11 cellular contexts compared by ENCODE assay signal in the genomic region with DNA sequence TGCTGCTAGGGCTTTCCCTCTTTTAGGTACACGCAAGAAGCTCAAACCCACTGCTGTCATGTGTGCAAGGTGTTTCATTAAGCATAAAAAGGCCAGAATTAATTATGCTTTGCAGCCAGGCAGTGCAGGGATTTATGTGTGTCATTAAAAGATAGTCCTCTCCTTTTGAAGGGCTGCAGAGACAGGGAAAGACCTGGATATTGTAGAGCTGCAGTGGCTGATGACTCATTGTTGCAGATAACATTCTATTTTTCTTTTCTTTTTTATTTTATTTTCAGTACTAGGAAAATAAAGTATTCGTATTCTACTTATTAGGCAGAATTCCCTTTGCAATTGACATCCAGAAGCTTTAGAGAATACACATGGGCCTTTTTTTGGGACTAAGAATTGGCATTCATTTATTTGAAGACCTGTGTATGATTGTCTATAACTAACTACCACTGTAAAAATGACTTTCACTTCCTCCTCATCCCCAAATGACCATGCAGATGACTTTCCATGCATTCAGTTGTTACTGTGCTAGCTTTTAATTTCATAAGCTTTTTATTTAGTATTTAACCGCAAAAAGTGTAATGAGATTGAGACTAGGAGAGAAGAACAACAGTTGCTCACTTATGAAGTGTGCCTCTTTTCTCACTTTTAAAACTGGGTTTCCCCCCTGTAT.
A peak's percentile ranks its signal among the peaks of the same experiment; 100 is the strongest.
DNase-seq lines count a peak whose midpoint lies in the region; ATAC-seq, FAIRE-seq and TF ChIP-seq lines count a peak whose summit lies in the region.
"Had no signal": no experiment of that assay in that cellular context is flagged by ENCODE, and none has a peak within 500 bp of the region (broad histone marks: within the 10 kb centered on the region; RNA-seq: fewer than 3 reads in every experiment).

No MANE protein-coding gene starts in this region.

- no peaks in the 10 kb centered on the region for H3K27me3 Mint-ChIP-seq in neural crest cell (ENCODE audit: low read depth)
- H3K27me3 Mint-ChIP-seq in CD14-positive monocyte (ENCODE audit: low read depth in 3 of 3): peaks cover 0 to 5% (median 3%) of the 10 kb centered on the region in 3 donors

- H3K36me3 ChIP-seq in gastroesophageal sphincter: peaks cover 0 to under 1% of the 10 kb centered on the region in 2 donors
- H3K36me3 ChIP-seq in right lobe of liver: no peaks in the 10 kb centered on the region

- H3K36me3 Mint-ChIP-seq in neural crest cell (ENCODE audit: low read depth): peaks cover 8% of the 10 kb centered on the region
- peaks cover 5 to 11% of the 10 kb centered on the region in 2 donors for H3K36me3 Mint-ChIP-seq in CD14-positive monocyte

- no peak overlapping the region for H3K27ac Mint-ChIP-seq in neural crest cell (ENCODE audit: unreplicated experiment)
- H3K27ac Mint-ChIP-seq in CD14-positive monocyte: no peak overlapping the region
- H3K27ac Mint-ChIP-seq: stimulated activated naive B cell treated with anti-CD40 and anti-IgM and Interleukin-4, amounts not matched to agents 10 μg/mL and 1 μg/mL and 100 μg/mL, for 72 hours; T-cell had no signal

- peak; percentile 21 for FAIRE-seq in GM12892 (lab: Jason Lieb, UNC)

- intact Hi-C loops in right lobe of liver (cut with DNase I): no loop called here
- intact Hi-C loops in CD14-positive monocyte (cut with micrococcal nuclease): no loop called here

- H3K4me1 ChIP-seq in gastroesophageal sphincter (peaks cover 5 to 49% (median 7%) of the 10 kb centered on the region in 3 donors), right lobe of liver (no peaks in the 10 kb centered on the region)

- H3K9me3 Mint-ChIP-seq in neural crest cell (no peaks in the 10 kb centered on the region), CD14-positive monocyte (no peaks in the 10 kb centered on the region)
- H3K9me3 Mint-ChIP-seq: stimulated activated naive B cell treated with anti-CD40 and anti-IgM and Interleukin-4, amounts not matched to agents 10 μg/mL and 1 μg/mL and 100 μg/mL, for 72 hours; T-cell had no signal

- H3K27ac ChIP-seq in gastroesophageal sphincter (no peak overlapping the region), right lobe of liver (no peak overlapping the region)

- H3K9me3 ChIP-seq in gastroesophageal sphincter: no peaks in the 10 kb centered on the region
- H3K9me3 ChIP-seq in right lobe of liver: no peaks in the 10 kb centered on the region

- DNase-seq in GM12892 (ENCODE audit: insufficient read length) (no peak), cardiac fibroblast (ENCODE audit: low read depth in 2 of 2) (peak; percentile 25 to 40), neural crest cell (ENCODE audit: low read depth, low spot score) (no peak), right lobe of liver (no peak), hippocampal formation (lab: John Stamatoyannopoulos, UW) (no peak), CD14-positive monocyte (ENCODE audit: low spot score) (no peak)
- DNase-seq: amniotic stem cell; stimulated activated naive B cell treated with anti-CD40 and anti-IgM and Interleukin-4, amounts not matched to agents 10 μg/mL and 1 μg/mL and 100 μg/mL, for 72 hours; T-cell had no signal

- TF ChIP-seq CTCF in cardiac fibroblast (IDR thresholded peaks at IDR 0.05; ENCODE audit: low read depth, low read length): no peak
- TF ChIP-seq CTCF in neural crest cell (conservative IDR thresholded peaks at IDR 0.05): no peak
- no peak for TF ChIP-seq CTCF in gastroesophageal sphincter (IDR thresholded peaks at IDR 0.05)
- TF ChIP-seq CTCF in right lobe of liver (IDR thresholded peaks at IDR 0.05): no peak
- TF ChIP-seq CTCF in CD14-positive monocyte (IDR thresholded peaks at IDR 0.05): no peak

- TF ChIP-seq EP300 in gastroesophageal sphincter (IDR thresholded peaks at IDR 0.05): no peak

- H3K4me3 ChIP-seq in cardiac fibroblast (replicated peaks in 1 of 2; ENCODE audit: low read depth in 2 of 2, low read length in 2 of 2): no peak overlapping the region
- H3K4me3 ChIP-seq in gastroesophageal sphincter: peak overlapping the region in 1 of 2 donors; percentile 74
- no peak overlapping the region for H3K4me3 ChIP-seq in right lobe of liver

- peak overlapping the region; percentile 69 for H3K4me3 Mint-ChIP-seq in neural crest cell
- no peak overlapping the region for H3K4me3 Mint-ChIP-seq in CD14-positive monocyte
- H3K4me3 Mint-ChIP-seq: stimulated activated naive B cell treated with anti-CD40 and anti-IgM and Interleukin-4, amounts not matched to agents 10 μg/mL and 1 μg/mL and 100 μg/mL, for 72 hours; T-cell had no signal

- H3K4me1 Mint-ChIP-seq in neural crest cell: peaks cover 22% of the 10 kb centered on the region
- peaks cover 33% of the 10 kb centered on the region for H3K4me1 Mint-ChIP-seq in CD14-positive monocyte

- ATAC-seq in HG03378 (IDR thresholded peaks at IDR 0.05; ENCODE audit: unreplicated experiment) (peak; percentile 43), gastroesophageal sphincter (no peak), right lobe of liver (no peak)
- ATAC-seq: T-cell had no signal

- WGBS in gastroesophageal sphincter (ENCODE audit: low coverage in 1 of 2), 2 donors: 74 to 76% methylated on average over 3 of the region's 3 CpGs
- WGBS in right lobe of liver (ENCODE audit: insufficient coverage, low coverage, low lambda C conversion rate, missing lambda C conversion rate): 77% methylated on average over 3 of the region's 3 CpGs

- no peak for TF ChIP-seq POLR2A in GM12892 (IDR thresholded peaks at IDR 0.05; ENCODE audit: low read depth, low read length)
- TF ChIP-seq POLR2A in gastroesophageal sphincter (IDR thresholded peaks at IDR 0.05): no peak
- no peak for TF ChIP-seq POLR2A in right lobe of liver (IDR thresholded peaks at IDR 0.05)

- H3K27me3 ChIP-seq in gastroesophageal sphincter (no peaks in the 10 kb centered on the region), right lobe of liver (no peaks in the 10 kb centered on the region)

Comparison
In these comparisons a context has a peak if more than half of its experiments do, and no peak if none do; other contexts are left out.
1. DNase-seq: peak in cardiac fibroblast (2 of 2); none in GM12892 (single experiment), neural crest cell (single experiment), right lobe of liver (0 of 3), hippocampal formation (0 of 2) and CD14-positive monocyte (single experiment).